ENCODE assay signal across 12 cellular contexts in the genomic region with DNA sequence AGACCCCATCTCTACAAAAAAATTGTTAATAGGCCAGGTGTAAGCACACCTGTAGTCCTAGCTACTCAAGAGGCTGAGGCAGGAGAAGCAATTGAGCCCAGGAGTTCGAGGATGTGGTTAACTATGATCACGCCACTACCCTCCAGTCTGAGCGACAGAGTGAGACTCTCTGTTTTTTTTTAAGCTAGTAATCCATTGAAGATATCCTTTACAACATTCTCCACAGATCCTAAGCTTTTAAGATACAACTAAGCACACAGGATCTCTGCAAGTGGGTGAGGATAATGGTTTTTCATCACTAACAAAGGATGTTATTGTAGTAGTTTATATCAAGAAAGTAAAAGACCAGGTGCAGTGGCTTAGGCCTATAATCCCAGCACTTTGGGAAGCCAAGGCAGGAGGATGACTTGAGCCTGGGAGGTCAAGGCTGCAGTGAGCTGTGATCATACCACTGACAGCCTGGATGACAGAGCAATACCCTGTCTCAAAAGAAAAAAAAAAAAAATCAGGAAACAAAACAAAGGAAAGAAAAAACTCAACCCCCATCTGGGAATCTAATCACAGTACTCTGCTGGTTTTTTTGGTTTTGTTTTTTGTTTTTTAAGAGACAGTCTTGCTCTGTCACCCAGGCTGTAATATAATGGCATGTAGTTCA.
DNase-seq lines count a peak whose midpoint lies in the region; ATAC-seq, FAIRE-seq and TF ChIP-seq lines count a peak whose summit lies in the region.
"Had no signal": no experiment of that assay in that cellular context is flagged by ENCODE, and none has a peak within 500 bp of the region (broad histone marks: within the 10 kb centered on the region; RNA-seq: fewer than 3 reads in every experiment).

No MANE protein-coding gene starts in this region.

- BruUV-seq in MCF 10A (replicated peaks; lab: Mats Ljungman, UMichigan), result no TSS peak

- H3K27me3 ChIP-seq in CD4-positive, CD25-positive, alpha-beta regulatory T cell (ENCODE audit: control insufficient read depth, insufficient read depth, low read length), result no peaks in the 10 kb centered on the region
- H3K27me3 ChIP-seq: hepatocyte had no signal

- peaks cover 10 to 34% (median 18%) of the 10 kb centered on the region in 4 donors for H3K4me1 Mint-ChIP-seq in CD4-positive, CD25-positive, alpha-beta regulatory T cell
- H3K4me1 Mint-ChIP-seq in activated T-helper 17 cell treated with anti-CD3 and anti-CD28 coated beads, Interleukin-2, amount 50 U/mL, for 72 hours, result peaks cover 6% of the 10 kb centered on the region
- H3K4me1 Mint-ChIP-seq in natural killer cell, result peaks cover 38 to 39% of the 10 kb centered on the region in 2 donors
- peaks cover 11% of the 10 kb centered on the region for H3K4me1 Mint-ChIP-seq in MCF 10A (ENCODE audit: insufficient read depth, unreplicated experiment)

- H3K27ac Mint-ChIP-seq in CD4-positive, CD25-positive, alpha-beta regulatory T cell, result peak overlapping the region; percentile 3 to 69 (median 13)
- H3K27ac Mint-ChIP-seq in activated T-helper 17 cell treated with anti-CD3 and anti-CD28 coated beads, Interleukin-2, amount 50 U/mL, for 72 hours, result no peak overlapping the region
- H3K27ac Mint-ChIP-seq in natural killer cell (peak overlapping the region; percentile 98 to 99), MCF 10A (ENCODE audit: low read depth, unreplicated experiment) (no peak overlapping the region)

- no peak for TF ChIP-seq CTCF in natural killer cell (IDR thresholded peaks at IDR 0.05)
- no peak for TF ChIP-seq CTCF in MCF 10A (IDR thresholded peaks at IDR 0.05; ENCODE audit: unreplicated experiment)

- peak overlapping the region in 2 of 4 donors; percentile 7 to 9 for H3K4me3 Mint-ChIP-seq in CD4-positive, CD25-positive, alpha-beta regulatory T cell
- peak overlapping the region; percentile 23 for H3K4me3 Mint-ChIP-seq in activated T-helper 17 cell treated with anti-CD3 and anti-CD28 coated beads, Interleukin-2, amount 50 U/mL, for 72 hours
- H3K4me3 Mint-ChIP-seq in natural killer cell (peak overlapping the region; percentile 53), MCF 10A (ENCODE audit: unreplicated experiment) (no peak overlapping the region)

- no peaks in the 10 kb centered on the region for H3K9me3 ChIP-seq in CD4-positive, CD25-positive, alpha-beta regulatory T cell (ENCODE audit: control insufficient read depth in 2 of 2, low read length in 2 of 2)

- H3K27me3 Mint-ChIP-seq in CD4-positive, CD25-positive, alpha-beta regulatory T cell, result no peaks in the 10 kb centered on the region
- H3K27me3 Mint-ChIP-seq in activated T-helper 17 cell treated with anti-CD3 and anti-CD28 coated beads, Interleukin-2, amount 50 U/mL, for 72 hours, result no peaks in the 10 kb centered on the region
- no peaks in the 10 kb centered on the region for H3K27me3 Mint-ChIP-seq in natural killer cell (ENCODE audit: low read depth in 2 of 2)
- H3K27me3 Mint-ChIP-seq in MCF 10A (ENCODE audit: insufficient read depth, unreplicated experiment), result no peaks in the 10 kb centered on the region

- H3K4me1 ChIP-seq in CD4-positive, CD25-positive, alpha-beta regulatory T cell (ENCODE audit: control insufficient read depth, insufficient read depth, low read length, poor library complexity, severe bottlenecking), result peaks cover 11% of the 10 kb centered on the region

- intact Hi-C loops in natural killer cell (cut with micrococcal nuclease) (no loop called here), MCF 10A (cut with micrococcal nuclease) (no loop called here)

- H3K36me3 ChIP-seq in CD4-positive, CD25-positive, alpha-beta regulatory T cell (ENCODE audit: control insufficient read depth, insufficient read depth, low read length), result no peaks in the 10 kb centered on the region

- no peak overlapping the region for H3K27ac ChIP-seq in CD4-positive, CD25-positive, alpha-beta regulatory T cell (ENCODE audit: insufficient read depth, low read length, poor library complexity, severe bottlenecking)
- H3K27ac ChIP-seq: hepatocyte had no signal

- peak overlapping the region; percentile 44 for H3K4me3 ChIP-seq in CD4-positive, CD25-positive, alpha-beta regulatory T cell (ENCODE audit: low read depth, low read length)
- H3K4me3 ChIP-seq: hepatocyte had no signal

- peak; percentile 53 to 78 for ATAC-seq in CD4-positive, CD25-positive, alpha-beta regulatory T cell (ENCODE audit: low read depth in 2 of 2)
- ATAC-seq in activated T-helper 17 cell treated with anti-CD3 and anti-CD28 coated beads, Interleukin-2, amount 50 U/mL, for 72 hours (replicated peaks), result peak; percentile 25
- peak in 2 of 3 donors; percentile 19 to 42 for ATAC-seq in natural killer cell

- POLR2A ChIA-PET in MCF 10A (lab: Yijun Ruan, JAX), result no interaction called here

- H3K9me3 Mint-ChIP-seq in CD4-positive, CD25-positive, alpha-beta regulatory T cell, result no peaks in the 10 kb centered on the region
- H3K9me3 Mint-ChIP-seq in activated T-helper 17 cell treated with anti-CD3 and anti-CD28 coated beads, Interleukin-2, amount 50 U/mL, for 72 hours, result no peaks in the 10 kb centered on the region
- H3K9me3 Mint-ChIP-seq in natural killer cell (no peaks in the 10 kb centered on the region), MCF 10A (ENCODE audit: unreplicated experiment) (no peaks in the 10 kb centered on the region)

- TF ChIP-seq POLR2A in erythroblast (IDR thresholded peaks at IDR 0.05; ENCODE audit: low read length), result no peak

- CTCF ChIA-PET in MCF 10A (lab: Yijun Ruan, JAX), result no interaction called here

- DNase-seq in CD4-positive, CD25-positive, alpha-beta regulatory T cell, result peak in 2 of 3 donors; percentile 29 to 80
- DNase-seq in GM18507 (ENCODE audit: extremely low spot score, insufficient read length, low read depth), result no peak
- DNase-seq in natural killer cell, result no peak
- no peak for DNase-seq in erythroblast (lab: John Stamatoyannopoulos, UW)
- no peak for DNase-seq in NCI-H774 (lab: John Stamatoyannopoulos, UW)
- no peak for DNase-seq in MCF 10A (ENCODE audit: unreplicated experiment)
- DNase-seq in putamen (ENCODE audit: low spot score), result no peak
- DNase-seq: effector CD8-positive, alpha-beta T cell; Karpas-422; SHP77 had no signal

- peak; percentile 73 for FAIRE-seq in GM18507 (lab: Jason Lieb, UNC)

- peaks cover 22% of the 10 kb centered on the region for H3K36me3 Mint-ChIP-seq in CD4-positive, CD25-positive, alpha-beta regulatory T cell
- peaks cover 23% of the 10 kb centered on the region for H3K36me3 Mint-ChIP-seq in activated T-helper 17 cell treated with anti-CD3 and anti-CD28 coated beads, Interleukin-2, amount 50 U/mL, for 72 hours (ENCODE audit: low read depth)
- H3K36me3 Mint-ChIP-seq in natural killer cell (no peaks in the 10 kb centered on the region), MCF 10A (ENCODE audit: insufficient read depth, unreplicated experiment) (peaks cover 29% of the 10 kb centered on the region)

Comparison
In these comparisons a context has a peak if more than half of its experiments do, and no peak if none do; other contexts are left out.
1. DNase-seq: peak in CD4-positive, CD25-positive, alpha-beta regulatory T cell (2 of 3); none in GM18507 (single experiment), natural killer cell (single experiment), erythroblast (0 of 2), NCI-H774 (single experiment), MCF 10A (single experiment) and putamen (single experiment).
2. H3K27ac Mint-ChIP-seq: peak in CD4-positive, CD25-positive, alpha-beta regulatory T cell (3 of 3) and natural killer cell (2 of 2); none in activated T-helper 17 cell treated with anti-CD3 and anti-CD28 coated beads, Interleukin-2, amount 50 U/mL, for 72 hours (single experiment) and MCF 10A (single experiment).
3. Peak in every context shown above with its lines, with median percentiles within 50 percentile points of each other: ATAC-seq.